ENCODE assay signal across 9 cellular contexts in the genomic region with DNA sequence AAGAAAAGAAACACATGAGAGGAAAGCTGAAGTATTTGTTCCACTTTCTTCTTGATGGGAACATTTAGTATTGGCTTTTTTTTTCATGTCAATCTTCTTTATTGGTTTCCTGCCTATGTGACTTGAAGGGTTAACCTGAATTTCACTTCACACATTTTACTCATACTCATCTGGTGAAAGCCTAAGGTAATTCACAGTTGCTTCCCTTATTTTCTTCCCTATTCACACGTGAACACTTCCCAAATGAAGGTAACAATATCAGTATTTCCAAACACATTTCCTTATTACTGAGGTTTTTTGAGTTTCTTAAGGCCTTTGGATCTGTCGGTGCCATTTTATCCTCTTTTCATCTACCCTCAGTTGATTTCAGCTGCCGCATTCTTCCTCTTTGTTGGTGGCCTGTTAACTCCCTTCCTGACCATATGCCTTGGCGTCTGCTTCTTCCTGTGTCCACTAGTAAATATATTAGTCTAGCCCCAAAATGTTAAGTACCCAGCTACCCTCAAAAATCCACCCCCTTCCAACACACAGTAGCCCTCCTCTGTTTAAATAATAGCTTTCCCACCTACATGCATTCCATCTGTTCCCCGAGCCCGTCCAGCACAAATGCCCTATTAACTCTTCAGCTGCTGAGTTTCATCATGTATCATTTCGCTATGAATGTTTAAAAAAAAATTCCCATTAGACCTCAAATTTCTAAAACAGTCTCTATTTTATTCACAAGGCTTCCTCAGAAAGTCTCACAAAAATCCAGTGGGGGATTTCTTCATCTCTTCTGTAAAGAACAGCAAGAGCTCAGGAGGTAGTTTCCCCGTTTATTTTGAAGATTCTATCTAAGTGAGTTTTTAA.
DNase-seq lines count a peak whose midpoint lies in the region; ATAC-seq, FAIRE-seq and TF ChIP-seq lines count a peak whose summit lies in the region.
"Had no signal": no experiment of that assay in that cellular context is flagged by ENCODE, and none has a peak within 500 bp of the region (broad histone marks: within the 10 kb centered on the region; RNA-seq: fewer than 3 reads in every experiment).

No MANE protein-coding gene starts in this region.

- H3K18ac ChIP-seq in mesenchymal stem cell (ENCODE audit: low read depth in 1 of 2, low read length in 2 of 2): peak overlapping the region in 1 of 2 experiments; percentile 79

- TF ChIP-seq CTCF in astrocyte (IDR thresholded peaks at IDR 0.05; ENCODE audit: insufficient read depth, low read depth, low read length): no peak
- TF ChIP-seq CTCF in vagina (IDR thresholded peaks at IDR 0.05): no peak

- H2AFZ ChIP-seq in astrocyte (ENCODE audit: low read depth, low read length): peak overlapping the region; percentile 23
- no peak overlapping the region for H2AFZ ChIP-seq in mesenchymal stem cell (ENCODE audit: low read depth, low read length)

- no peak overlapping the region for H3K23ac ChIP-seq in mesenchymal stem cell (ENCODE audit: low read length in 2 of 2)

- no peak overlapping the region for H4K8ac ChIP-seq in mesenchymal stem cell (ENCODE audit: low read length)

- H3K36me3 ChIP-seq in astrocyte (ENCODE audit: insufficient read depth, low read length): no peaks in the 10 kb centered on the region
- H3K36me3 ChIP-seq in mesenchymal stem cell (ENCODE audit: control insufficient read depth in 1 of 2, insufficient read depth in 2 of 2, low read depth in 1 of 2, low read length in 2 of 2): peaks cover 0 to 14% of the 10 kb centered on the region in 2 experiments
- peaks cover 0 to 16% of the 10 kb centered on the region in 2 donors for H3K36me3 ChIP-seq in vagina

- peaks cover 24% of the 10 kb centered on the region for H3K4me1 Mint-ChIP-seq in astrocyte (ENCODE audit: low read depth, unreplicated experiment)

- H3K27ac Mint-ChIP-seq in astrocyte (ENCODE audit: unreplicated experiment): peak overlapping the region; percentile 44

- TF ChIP-seq POLR2A in vagina (IDR thresholded peaks at IDR 0.05): no peak

- no peaks in the 10 kb centered on the region for H3K79me1 ChIP-seq in mesenchymal stem cell (replicated peaks; ENCODE audit: low read length, poor library complexity, severe bottlenecking)

- no peaks in the 10 kb centered on the region for H3K9me3 Mint-ChIP-seq in astrocyte (ENCODE audit: unreplicated experiment)

- H3K27me3 ChIP-seq in astrocyte (ENCODE audit: insufficient read depth, low read length) (no peaks in the 10 kb centered on the region), mesenchymal stem cell (ENCODE audit: control insufficient read depth in 1 of 2, insufficient read depth in 1 of 2, low read length in 2 of 2) (no peaks in the 10 kb centered on the region), vagina (no peaks in the 10 kb centered on the region)

- no peak overlapping the region for H3K4ac ChIP-seq in mesenchymal stem cell (ENCODE audit: low read depth in 1 of 2, low read length in 2 of 2)

- H2AK5ac ChIP-seq in mesenchymal stem cell (ENCODE audit: low read length, severe bottlenecking): no peak overlapping the region

- H3K4me3 ChIP-seq in astrocyte (ENCODE audit: insufficient read depth, low read depth, low read length) (no peak overlapping the region), mesenchymal stem cell (ENCODE audit: insufficient read depth in 1 of 2, low read depth in 1 of 2, low read length in 2 of 2) (peak overlapping the region in 1 of 2 experiments; percentile 69), vagina (no peak overlapping the region)

- H2BK15ac ChIP-seq in mesenchymal stem cell (ENCODE audit: low read depth, poor library complexity, severe bottlenecking): no peak overlapping the region

- no peak for ATAC-seq in GM19351 (IDR thresholded peaks at IDR 0.05; ENCODE audit: unreplicated experiment)

- WGBS in mesenchymal stem cell: 33% methylated on average over 7 of the region's 8 CpGs

- no peaks in the 10 kb centered on the region for H4K20me1 ChIP-seq in astrocyte (ENCODE audit: insufficient read depth, low read length)

- H3K9me3 ChIP-seq in astrocyte (ENCODE audit: insufficient read depth, low read depth, low read length): no peaks in the 10 kb centered on the region
- H3K9me3 ChIP-seq in mesenchymal stem cell (ENCODE audit: control insufficient read depth, low read length): no peaks in the 10 kb centered on the region
- H3K9me3 ChIP-seq in vagina: no peaks in the 10 kb centered on the region

- H3K9ac ChIP-seq in astrocyte (ENCODE audit: low read length) (no peak overlapping the region), mesenchymal stem cell (ENCODE audit: low read length) (peak overlapping the region; percentile 86)

- intact Hi-C loops in vagina (cut with DNase I): no loop called here

- no peak overlapping the region for H4K91ac ChIP-seq in mesenchymal stem cell (ENCODE audit: low read length)

- H2BK120ac ChIP-seq in mesenchymal stem cell (ENCODE audit: low read depth, low read length): no peak overlapping the region

- H2BK12ac ChIP-seq in mesenchymal stem cell (ENCODE audit: low read length in 2 of 2): no peak overlapping the region

- no peak overlapping the region for H3K27ac ChIP-seq in astrocyte (ENCODE audit: low read depth, low read length)
- H3K27ac ChIP-seq in mesenchymal stem cell (ENCODE audit: low read length, poor library complexity, severe bottlenecking): no peak overlapping the region
- peak overlapping the region; percentile 64 for H3K27ac ChIP-seq in vagina

- H3K27me3 Mint-ChIP-seq in astrocyte (ENCODE audit: low read depth, unreplicated experiment): no peaks in the 10 kb centered on the region

- peak; percentile 33 for DNase-seq in stimulated activated CD4-positive, alpha-beta T cell treated with anti-CD3 and anti-CD28 coated beads, Interleukin-15, amount 100 ng/mL, for 24 hours
- no peak for DNase-seq in stimulated activated CD4-positive, alpha-beta T cell treated with anti-CD3 and anti-CD28 coated beads, Interleukin-2, amount 100 ng/mL, for 24 hours
- peak; percentile 56 for DNase-seq in astrocyte (ENCODE audit: low read depth)
- peak; percentile 31 for DNase-seq in mesenchymal stem cell
- no peak for DNase-seq in vagina (ENCODE audit: extremely low spot score in 2 of 2)
- DNase-seq in Ammon's horn (ENCODE audit: low spot score): no peak
- no peak for DNase-seq in activated CD4-positive, CD25-positive, alpha-beta regulatory T cell (lab: John Stamatoyannopoulos, UW)

- H3K14ac ChIP-seq in mesenchymal stem cell (ENCODE audit: low read length in 2 of 2): no peak overlapping the region

- no peak overlapping the region for H2BK5ac ChIP-seq in mesenchymal stem cell (ENCODE audit: low read depth, low read length, poor library complexity, severe bottlenecking)

- H3K4me2 ChIP-seq in astrocyte (ENCODE audit: low read length) (peak overlapping the region; percentile 54), mesenchymal stem cell (ENCODE audit: low read length, poor library complexity, severe bottlenecking) (no peak overlapping the region)

- H3K4me1 ChIP-seq in astrocyte (ENCODE audit: insufficient read depth, low read length) (peaks cover 8% of the 10 kb centered on the region), mesenchymal stem cell (ENCODE audit: control insufficient read depth, insufficient read depth, low read depth, low read length) (no peaks in the 10 kb centered on the region), vagina (peaks cover 55% of the 10 kb centered on the region)

- H3K4me3 Mint-ChIP-seq in astrocyte (ENCODE audit: unreplicated experiment): peak overlapping the region; percentile 56

- peaks cover 5% of the 10 kb centered on the region for H3K36me3 Mint-ChIP-seq in astrocyte (ENCODE audit: low read depth, unreplicated experiment)

- H3K79me2 ChIP-seq in astrocyte (ENCODE audit: insufficient read depth, low read length): no peaks in the 10 kb centered on the region

- no peak for FAIRE-seq in astrocyte (lab: Jason Lieb, UNC)
- FAIRE-seq: G401.6 had no signal

Comparison
In these comparisons a context has a peak if more than half of its experiments do, and no peak if none do; other contexts are left out.
1. DNase-seq: peak in stimulated activated CD4-positive, alpha-beta T cell treated with anti-CD3 and anti-CD28 coated beads, Interleukin-15, amount 100 ng/mL, for 24 hours (single experiment), astrocyte (single experiment) and mesenchymal stem cell (single experiment); none in stimulated activated CD4-positive, alpha-beta T cell treated with anti-CD3 and anti-CD28 coated beads, Interleukin-2, amount 100 ng/mL, for 24 hours (0 of 2), vagina (0 of 2), Ammon's horn (single experiment) and activated CD4-positive, CD25-positive, alpha-beta regulatory T cell (0 of 4).